In genomic region chr11:65569973-65570918, GRCh38 we compare ENCODE assay signal across 1 cellular context.
TF ChIP-seq lines count a peak whose summit lies in the region.

ZNRD2 (plus strand) TSS chr11:65570477; CDS start chr11:65570492, 15 bp downstream.

TF ChIP-seq in HepG2, 621 proteins besides CTCF, POLR2A, EP300 and RAD21 (continued from another document and continues in another):
- TF ChIP-seq, protein P1, sequence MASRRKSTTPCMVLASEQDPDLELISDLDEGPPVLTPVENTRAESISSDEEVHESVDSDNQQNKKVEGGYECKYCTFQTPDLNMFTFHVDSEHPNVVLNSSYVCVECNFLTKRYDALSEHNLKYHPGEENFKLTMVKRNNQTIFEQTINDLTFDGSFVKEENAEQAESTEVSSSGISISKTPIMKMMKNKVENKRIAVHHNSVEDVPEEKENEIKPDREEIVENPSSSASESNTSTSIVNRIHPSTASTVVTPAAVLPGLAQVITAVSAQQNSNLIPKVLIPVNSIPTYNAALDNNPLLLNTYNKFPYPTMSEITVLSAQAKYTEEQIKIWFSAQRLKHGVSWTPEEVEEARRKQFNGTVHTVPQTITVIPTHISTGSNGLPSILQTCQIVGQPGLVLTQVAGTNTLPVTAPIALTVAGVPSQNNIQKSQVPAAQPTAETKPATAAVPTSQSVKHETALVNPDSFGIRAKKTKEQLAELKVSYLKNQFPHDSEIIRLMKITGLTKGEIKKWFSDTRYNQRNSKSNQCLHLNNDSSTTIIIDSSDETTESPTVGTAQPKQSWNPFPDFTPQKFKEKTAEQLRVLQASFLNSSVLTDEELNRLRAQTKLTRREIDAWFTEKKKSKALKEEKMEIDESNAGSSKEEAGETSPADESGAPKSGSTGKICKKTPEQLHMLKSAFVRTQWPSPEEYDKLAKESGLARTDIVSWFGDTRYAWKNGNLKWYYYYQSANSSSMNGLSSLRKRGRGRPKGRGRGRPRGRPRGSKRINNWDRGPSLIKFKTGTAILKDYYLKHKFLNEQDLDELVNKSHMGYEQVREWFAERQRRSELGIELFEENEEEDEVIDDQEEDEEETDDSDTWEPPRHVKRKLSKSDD (CRISPR knock-in tag; IDR thresholded peaks at IDR 0.05; ENCODE audit: low read depth), result no peak; the same call in 1 of the 2 replicates
- no peak for TF ChIP-seq GPBP1L1 (CRISPR knock-in tag; IDR thresholded peaks at IDR 0.05)
- peak; percentile 86; the same call in 1 of the 2 replicates for TF ChIP-seq ZNF891 (CRISPR knock-in tag; IDR thresholded peaks at IDR 0.05)
- TF ChIP-seq ZNF24 (IDR thresholded peaks at IDR 0.05), result no peak
- peak; percentile 58; the same call in 1 of the 2 replicates for TF ChIP-seq CBX5 (CRISPR knock-in tag; IDR thresholded peaks at IDR 0.05; ENCODE audit: borderline replicate concordance)
- peak; percentile 84 for TF ChIP-seq RBM39 (IDR thresholded peaks at IDR 0.05; ENCODE audit: low read depth, low read length, poor library complexity, severe bottlenecking)
- peak; percentile 97 for TF ChIP-seq GMEB1 (CRISPR knock-in tag; IDR thresholded peaks at IDR 0.05; ENCODE audit: borderline replicate concordance)
- TF ChIP-seq HCFC1 (IDR thresholded peaks at IDR 0.05; ENCODE audit: low read depth, low read length), result peak; percentile 86
- TF ChIP-seq ATF7-NPFF (CRISPR knock-in tag; IDR thresholded peaks at IDR 0.05; ENCODE audit: low read depth), result no peak
- TF ChIP-seq ZSCAN22 (CRISPR knock-in tag; IDR thresholded peaks at IDR 0.05), result peak; percentile 44; the same call in 1 of the 2 replicates
- no peak; the same call in 1 of the 2 replicates for TF ChIP-seq NCOA2 (CRISPR knock-in tag; IDR thresholded peaks at IDR 0.05)
- TF ChIP-seq NFRKB (IDR thresholded peaks at IDR 0.05), result no peak
- TF ChIP-seq TOE1 (CRISPR knock-in tag; IDR thresholded peaks at IDR 0.05), result 0 out of 2 replicates have a peak, but pooled peaks have one; percentile 27
- TF ChIP-seq THAP11 (CRISPR knock-in tag; IDR thresholded peaks at IDR 0.05), result peak; percentile 96
- TF ChIP-seq, protein P2, sequence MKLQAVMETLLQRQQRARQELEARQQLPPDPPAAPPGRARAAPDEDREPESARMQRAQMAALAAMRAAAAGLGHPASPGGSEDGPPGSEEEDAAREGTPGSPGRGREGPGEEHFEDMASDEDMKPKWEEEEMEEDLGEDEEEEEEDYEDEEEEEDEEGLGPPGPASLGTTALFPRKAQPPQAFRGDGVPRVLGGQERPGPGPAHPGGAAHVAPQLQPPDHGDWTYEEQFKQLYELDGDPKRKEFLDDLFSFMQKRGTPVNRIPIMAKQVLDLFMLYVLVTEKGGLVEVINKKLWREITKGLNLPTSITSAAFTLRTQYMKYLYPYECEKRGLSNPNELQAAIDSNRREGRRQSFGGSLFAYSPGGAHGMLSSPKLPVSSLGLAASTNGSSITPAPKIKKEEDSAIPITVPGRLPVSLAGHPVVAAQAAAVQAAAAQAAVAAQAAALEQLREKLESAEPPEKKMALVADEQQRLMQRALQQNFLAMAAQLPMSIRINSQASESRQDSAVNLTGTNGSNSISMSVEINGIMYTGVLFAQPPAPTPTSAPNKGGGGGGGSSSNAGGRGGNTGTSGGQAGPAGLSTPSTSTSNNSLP (IDR thresholded peaks at IDR 0.05; ENCODE audit: low read depth, low read length), result no peak
- TF ChIP-seq AHR (CRISPR knock-in tag; IDR thresholded peaks at IDR 0.05), result no peak; the same call in 1 of the 2 replicates
- no peak; the same call in none of the 2 replicates for TF ChIP-seq HNF4A (CRISPR knock-in tag; IDR thresholded peaks at IDR 0.05)
- TF ChIP-seq ZC3H13 (CRISPR knock-in tag; IDR thresholded peaks at IDR 0.05), result no peak; the same call in 1 of the 2 replicates
- TF ChIP-seq, protein P3, sequence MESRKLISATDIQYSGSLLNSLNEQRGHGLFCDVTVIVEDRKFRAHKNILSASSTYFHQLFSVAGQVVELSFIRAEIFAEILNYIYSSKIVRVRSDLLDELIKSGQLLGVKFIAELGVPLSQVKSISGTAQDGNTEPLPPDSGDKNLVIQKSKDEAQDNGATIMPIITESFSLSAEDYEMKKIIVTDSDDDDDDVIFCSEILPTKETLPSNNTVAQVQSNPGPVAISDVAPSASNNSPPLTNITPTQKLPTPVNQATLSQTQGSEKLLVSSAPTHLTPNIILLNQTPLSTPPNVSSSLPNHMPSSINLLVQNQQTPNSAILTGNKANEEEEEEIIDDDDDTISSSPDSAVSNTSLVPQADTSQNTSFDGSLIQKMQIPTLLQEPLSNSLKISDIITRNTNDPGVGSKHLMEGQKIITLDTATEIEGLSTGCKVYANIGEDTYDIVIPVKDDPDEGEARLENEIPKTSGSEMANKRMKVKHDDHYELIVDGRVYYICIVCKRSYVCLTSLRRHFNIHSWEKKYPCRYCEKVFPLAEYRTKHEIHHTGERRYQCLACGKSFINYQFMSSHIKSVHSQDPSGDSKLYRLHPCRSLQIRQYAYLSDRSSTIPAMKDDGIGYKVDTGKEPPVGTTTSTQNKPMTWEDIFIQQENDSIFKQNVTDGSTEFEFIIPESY (CRISPR knock-in tag; IDR thresholded peaks at IDR 0.05), result peak; percentile 80
- TF ChIP-seq PHF21A (CRISPR knock-in tag; IDR thresholded peaks at IDR 0.05), result peak; percentile 84; the same call in 1 of the 2 replicates
- no peak for TF ChIP-seq ZNF326 (CRISPR knock-in tag; IDR thresholded peaks at IDR 0.05; ENCODE audit: borderline replicate concordance)
- TF ChIP-seq ZNF7 (CRISPR knock-in tag; IDR thresholded peaks at IDR 0.05), result no peak
- TF ChIP-seq, protein P4, sequence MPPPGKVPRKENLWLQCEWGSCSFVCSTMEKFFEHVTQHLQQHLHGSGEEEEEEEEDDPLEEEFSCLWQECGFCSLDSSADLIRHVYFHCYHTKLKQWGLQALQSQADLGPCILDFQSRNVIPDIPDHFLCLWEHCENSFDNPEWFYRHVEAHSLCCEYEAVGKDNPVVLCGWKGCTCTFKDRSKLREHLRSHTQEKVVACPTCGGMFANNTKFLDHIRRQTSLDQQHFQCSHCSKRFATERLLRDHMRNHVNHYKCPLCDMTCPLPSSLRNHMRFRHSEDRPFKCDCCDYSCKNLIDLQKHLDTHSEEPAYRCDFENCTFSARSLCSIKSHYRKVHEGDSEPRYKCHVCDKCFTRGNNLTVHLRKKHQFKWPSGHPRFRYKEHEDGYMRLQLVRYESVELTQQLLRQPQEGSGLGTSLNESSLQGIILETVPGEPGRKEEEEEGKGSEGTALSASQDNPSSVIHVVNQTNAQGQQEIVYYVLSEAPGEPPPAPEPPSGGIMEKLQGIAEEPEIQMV (CRISPR knock-in tag; IDR thresholded peaks at IDR 0.05; ENCODE audit: low read depth), result peak; percentile 84; the same call in 1 of the 2 replicates
- peak; percentile 83 for TF ChIP-seq PITX1 (CRISPR knock-in tag; IDR thresholded peaks at IDR 0.05)
- peak; percentile 98 for TF ChIP-seq KAT8 (CRISPR knock-in tag; IDR thresholded peaks at IDR 0.05)
- no peak for TF ChIP-seq ZNF101 (CRISPR knock-in tag; IDR thresholded peaks at IDR 0.05; ENCODE audit: borderline replicate concordance, low read depth)
- TF ChIP-seq ZNF337 (CRISPR knock-in tag; IDR thresholded peaks at IDR 0.05; ENCODE audit: borderline replicate concordance, low read depth), result no peak
- TF ChIP-seq, protein P5, sequence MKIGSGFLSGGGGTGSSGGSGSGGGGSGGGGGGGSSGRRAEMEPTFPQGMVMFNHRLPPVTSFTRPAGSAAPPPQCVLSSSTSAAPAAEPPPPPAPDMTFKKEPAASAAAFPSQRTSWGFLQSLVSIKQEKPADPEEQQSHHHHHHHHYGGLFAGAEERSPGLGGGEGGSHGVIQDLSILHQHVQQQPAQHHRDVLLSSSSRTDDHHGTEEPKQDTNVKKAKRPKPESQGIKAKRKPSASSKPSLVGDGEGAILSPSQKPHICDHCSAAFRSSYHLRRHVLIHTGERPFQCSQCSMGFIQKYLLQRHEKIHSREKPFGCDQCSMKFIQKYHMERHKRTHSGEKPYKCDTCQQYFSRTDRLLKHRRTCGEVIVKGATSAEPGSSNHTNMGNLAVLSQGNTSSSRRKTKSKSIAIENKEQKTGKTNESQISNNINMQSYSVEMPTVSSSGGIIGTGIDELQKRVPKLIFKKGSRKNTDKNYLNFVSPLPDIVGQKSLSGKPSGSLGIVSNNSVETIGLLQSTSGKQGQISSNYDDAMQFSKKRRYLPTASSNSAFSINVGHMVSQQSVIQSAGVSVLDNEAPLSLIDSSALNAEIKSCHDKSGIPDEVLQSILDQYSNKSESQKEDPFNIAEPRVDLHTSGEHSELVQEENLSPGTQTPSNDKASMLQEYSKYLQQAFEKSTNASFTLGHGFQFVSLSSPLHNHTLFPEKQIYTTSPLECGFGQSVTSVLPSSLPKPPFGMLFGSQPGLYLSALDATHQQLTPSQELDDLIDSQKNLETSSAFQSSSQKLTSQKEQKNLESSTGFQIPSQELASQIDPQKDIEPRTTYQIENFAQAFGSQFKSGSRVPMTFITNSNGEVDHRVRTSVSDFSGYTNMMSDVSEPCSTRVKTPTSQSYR (CRISPR knock-in tag; IDR thresholded peaks at IDR 0.05; ENCODE audit: borderline replicate concordance), result no peak
- TF ChIP-seq RXRB (CRISPR knock-in tag; IDR thresholded peaks at IDR 0.05; ENCODE audit: borderline replicate concordance), result peak; percentile 74
- no peak for TF ChIP-seq NR3C1 (CRISPR knock-in tag; IDR thresholded peaks at IDR 0.05)
- TF ChIP-seq MBNL3 (CRISPR knock-in tag; conservative IDR thresholded peaks at IDR 0.05), result no peak
- 0 out of 2 replicates have a peak, but pooled peaks have one; percentile 63 for TF ChIP-seq SP140L (CRISPR knock-in tag; IDR thresholded peaks at IDR 0.05; ENCODE audit: borderline replicate concordance)
- no peak for TF ChIP-seq SNAI1 (CRISPR knock-in tag; IDR thresholded peaks at IDR 0.05; ENCODE audit: borderline replicate concordance)
- TF ChIP-seq NAIF1 (CRISPR knock-in tag; IDR thresholded peaks at IDR 0.05; ENCODE audit: borderline replicate concordance), result no peak
- no peak for TF ChIP-seq ZNF432 (CRISPR knock-in tag; IDR thresholded peaks at IDR 0.05; ENCODE audit: borderline replicate concordance)
- TF ChIP-seq ZNF564 (CRISPR knock-in tag; IDR thresholded peaks at IDR 0.05), result no peak; the same call in 1 of the 2 replicates
- no peak for TF ChIP-seq HMGA1 (CRISPR knock-in tag; conservative IDR thresholded peaks at IDR 0.05)
- TF ChIP-seq PHF5A (CRISPR knock-in tag; IDR thresholded peaks at IDR 0.05; ENCODE audit: low read depth, unreplicated experiment), result peak; percentile 90
- no peak; the same call in 1 of the 2 replicates for TF ChIP-seq NCOA1 (CRISPR knock-in tag; IDR thresholded peaks at IDR 0.05)
- no peak for TF ChIP-seq DPF2 (CRISPR knock-in tag; IDR thresholded peaks at IDR 0.05; ENCODE audit: borderline replicate concordance, low read depth)
- TF ChIP-seq MEIS1 (CRISPR knock-in tag; IDR thresholded peaks at IDR 0.05; ENCODE audit: borderline replicate concordance), result peak; percentile 89; the same call in 1 of the 2 replicates
- no peak for TF ChIP-seq ZNF615 (CRISPR knock-in tag; IDR thresholded peaks at IDR 0.05; ENCODE audit: borderline replicate concordance)
- peak; percentile 99 for TF ChIP-seq CREB1 (IDR thresholded peaks at IDR 0.05)
- peak; percentile 99 for TF ChIP-seq CREB1 (CRISPR knock-in tag; IDR thresholded peaks at IDR 0.05)
- TF ChIP-seq ZNF446 (CRISPR knock-in tag; IDR thresholded peaks at IDR 0.05), result no peak
- no peak for TF ChIP-seq HNRNPK (IDR thresholded peaks at IDR 0.05; ENCODE audit: low read depth, low read length, poor library complexity, severe bottlenecking)
- no peak for TF ChIP-seq RORA (CRISPR knock-in tag; IDR thresholded peaks at IDR 0.05)
- peak; percentile 76; the same call in 1 of the 2 replicates for TF ChIP-seq ZBTB20 (CRISPR knock-in tag; IDR thresholded peaks at IDR 0.05; ENCODE audit: borderline replicate concordance, low read depth)
- TF ChIP-seq, protein P6, sequence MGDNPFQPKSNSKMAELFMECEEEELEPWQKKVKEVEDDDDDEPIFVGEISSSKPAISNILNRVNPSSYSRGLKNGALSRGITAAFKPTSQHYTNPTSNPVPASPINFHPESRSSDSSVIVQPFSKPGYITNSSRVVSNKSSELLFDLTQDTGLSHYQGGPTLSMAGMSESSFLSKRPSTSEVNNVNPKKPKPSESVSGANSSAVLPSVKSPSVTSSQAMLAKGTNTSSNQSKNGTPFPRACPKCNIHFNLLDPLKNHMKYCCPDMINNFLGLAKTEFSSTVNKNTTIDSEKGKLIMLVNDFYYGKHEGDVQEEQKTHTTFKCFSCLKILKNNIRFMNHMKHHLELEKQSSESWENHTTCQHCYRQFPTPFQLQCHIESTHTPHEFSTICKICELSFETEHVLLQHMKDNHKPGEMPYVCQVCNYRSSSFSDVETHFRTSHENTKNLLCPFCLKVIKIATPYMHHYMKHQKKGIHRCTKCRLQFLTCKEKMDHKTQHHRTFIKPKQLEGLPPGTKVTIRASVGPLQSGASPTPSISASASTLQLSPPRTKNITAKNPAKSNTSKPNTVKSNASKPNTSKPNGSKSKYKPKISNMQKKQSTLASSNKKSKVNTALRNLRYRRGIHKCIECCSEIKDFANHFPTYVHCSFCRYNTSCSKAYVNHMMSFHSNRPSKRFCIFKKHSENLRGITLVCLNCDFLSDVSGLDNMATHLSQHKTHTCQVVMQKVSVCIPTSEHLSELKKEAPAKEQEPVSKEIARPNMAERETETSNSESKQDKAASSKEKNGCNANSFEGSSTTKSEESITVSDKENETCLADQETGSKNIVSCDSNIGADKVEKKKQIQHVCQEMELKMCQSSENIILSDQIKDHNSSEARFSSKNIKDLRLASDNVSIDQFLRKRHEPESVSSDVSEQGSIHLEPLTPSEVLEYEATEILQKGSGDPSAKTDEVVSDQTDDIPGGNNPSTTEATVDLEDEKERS (CRISPR knock-in tag; IDR thresholded peaks at IDR 0.05), result no peak
- TF ChIP-seq ZNF781 (CRISPR knock-in tag; IDR thresholded peaks at IDR 0.05; ENCODE audit: borderline replicate concordance, not compliant biosample characterization), result peak; percentile 60
- peak; percentile 96 for TF ChIP-seq ZNF501 (CRISPR knock-in tag; IDR thresholded peaks at IDR 0.05)
- TF ChIP-seq ASH2L (IDR thresholded peaks at IDR 0.05; ENCODE audit: insufficient read length, low read depth, low read length), result peak; percentile 65
- no peak for TF ChIP-seq KDM1A (CRISPR knock-in tag; IDR thresholded peaks at IDR 0.05)
- TF ChIP-seq ERF (CRISPR knock-in tag; IDR thresholded peaks at IDR 0.05), result peak; percentile 90; the same call in 1 of the 2 replicates
